20 cellular contexts compared by ENCODE assay signal in genomic region chr16:29760567-29761279, GRCh38. TPM values are rescaled to one million over a fixed set of nuclear protein-coding genes. Genes with fewer than 3 reads are reported as not detected.
A peak's percentile ranks its signal among the peaks of the same experiment; 100 is the strongest.
DNase-seq lines count a peak whose midpoint lies in the region; ATAC-seq and TF ChIP-seq lines count a peak whose summit lies in the region.
"Had no signal": no experiment of that assay in that cellular context is flagged by ENCODE, and none has a peak within 500 bp of the region (broad histone marks: within the 10 kb centered on the region; RNA-seq: fewer than 3 reads in every experiment).

No MANE protein-coding gene starts in this region.

- H3K4me3 Mint-ChIP-seq in nephron progenitor cell: no peak overlapping the region
- H3K4me3 Mint-ChIP-seq: activated T-helper 1 cell treated with anti-CD3 and anti-CD28 coated beads, Interleukin-12 subunit alpha, Interleukin-12 subunit beta, Interleukin-2, Interleukin-4 antibody, amounts not matched to agents 30 ng/mL and 10 ng/mL and 1 ng/mL, durations not matched to agents 14 hours and 24 hours and 36 hours had no signal

- peak overlapping the region; percentile 9 for H3K27ac Mint-ChIP-seq in nephron progenitor cell
- H3K27ac Mint-ChIP-seq: activated T-helper 1 cell treated with anti-CD3 and anti-CD28 coated beads, Interleukin-12 subunit alpha, Interleukin-12 subunit beta, Interleukin-2, Interleukin-4 antibody, amounts not matched to agents 30 ng/mL and 10 ng/mL and 1 ng/mL, durations not matched to agents 14 hours and 24 hours and 36 hours had no signal

- peaks cover 33% of the 10 kb centered on the region for H3K4me1 Mint-ChIP-seq in nephron progenitor cell

- peaks cover 42% of the 10 kb centered on the region for H3K27me3 Mint-ChIP-seq in nephron progenitor cell (ENCODE audit: low read depth, poor library complexity)

- H3K4me3 ChIP-seq in colonic mucosa: no peak overlapping the region
- H3K4me3 ChIP-seq: GM12878, stomach had no signal

- H3K27ac ChIP-seq in colonic mucosa: peak overlapping the region; percentile 42
- H3K27ac ChIP-seq: stomach, VCaP had no signal

- no peaks in the 10 kb centered on the region for H3K27me3 ChIP-seq in colonic mucosa

- intact Hi-C loops in colonic mucosa (cut with DNase I): no loop called here

- H3K36me3 Mint-ChIP-seq in nephron progenitor cell (ENCODE audit: low read depth): no peaks in the 10 kb centered on the region

- H3K9me3 Mint-ChIP-seq in nephron progenitor cell: no peaks in the 10 kb centered on the region
- H3K9me3 Mint-ChIP-seq: activated T-helper 1 cell treated with anti-CD3 and anti-CD28 coated beads, Interleukin-12 subunit alpha, Interleukin-12 subunit beta, Interleukin-2, Interleukin-4 antibody, amounts not matched to agents 30 ng/mL and 10 ng/mL and 1 ng/mL, durations not matched to agents 14 hours and 24 hours and 36 hours had no signal

- peak overlapping the region in 1 of 2 donors; percentile 51 for H3K9ac ChIP-seq in colonic mucosa (ENCODE audit: low read depth in 2 of 2, low read length in 2 of 2)

- DNase-seq in DMS153 (lab: John Stamatoyannopoulos, UW): peak; percentile 37
- peak; percentile 65 for DNase-seq in NCI-H2029 (lab: John Stamatoyannopoulos, UW)
- DNase-seq in colonic mucosa: peak; percentile 71
- peak; percentile 18 for DNase-seq in nephron progenitor cell
- DNase-seq in DMS 273 treated with DMSO at 0.1 percent for 48 hours (lab: John Stamatoyannopoulos, UW): no peak
- no peak for DNase-seq in globus pallidus (ENCODE audit: low spot score)
- no peak for DNase-seq in amniotic stem cell (lab: John Stamatoyannopoulos, UW)
- DNase-seq: activated CD8-positive, alpha-beta memory T cell treated with anti-CD3 and anti-CD28 coated beads for 24 hours; anterior cingulate cortex; NCI-H1694; right cardiac atrium; stomach had no signal

- H3K4me1 ChIP-seq in colonic mucosa: peaks cover 5% of the 10 kb centered on the region

- TF ChIP-seq CTCF in colonic mucosa (IDR thresholded peaks at IDR 0.05): no peak
- no peak for TF ChIP-seq CTCF in nephron progenitor cell (IDR thresholded peaks at IDR 0.05)

- H3K9me3 ChIP-seq in colonic mucosa: no peaks in the 10 kb centered on the region
- H3K9me3 ChIP-seq: stomach had no signal

- no peaks in the 10 kb centered on the region for H3K36me3 ChIP-seq in colonic mucosa
- H3K36me3 ChIP-seq: stomach had no signal

- ATAC-seq in HG02763 (IDR thresholded peaks at IDR 0.05; ENCODE audit: unreplicated experiment): no peak
- ATAC-seq: GM12878, right cardiac atrium had no signal

RNA-seq across cellular contexts. Expression of gene C16orf54, which starts 14.9 kb away (rescaled TPM):
- 1 to 10 TPM; 1.7 TPM for total RNA-seq in colonic mucosa
- total RNA-seq: fibroblast of villous mesenchyme, LHCN-M2, lung microvascular endothelial cell had no signal

RNA-seq across cellular contexts. Expression of gene ZG16, which starts 17.3 kb away (rescaled TPM):
- 100 to 1,000 TPM; 280 to 758 TPM for total RNA-seq in colonic mucosa
- total RNA-seq: activated T-helper 1 cell treated with anti-CD3 and anti-CD28 coated beads, Interleukin-12 subunit alpha, Interleukin-12 subunit beta, Interleukin-2, Interleukin-4 antibody, amounts not matched to agents 30 ng/mL and 10 ng/mL and 1 ng/mL, durations not matched to agents 14 hours and 24 hours and 36 hours; fibroblast of villous mesenchyme; GM12878; H4; LHCN-M2; lung microvascular endothelial cell; right cardiac atrium had no signal

RNA-seq across cellular contexts. Expression of gene KIF22, which starts 29.8 kb away (rescaled TPM):
- total RNA-seq in colonic mucosa: 100 to 1,000 TPM in 1 of 2 donors, 10 to 100 TPM in 1; 60.7 to 150 TPM

RNA-seq across cellular contexts. Expression of gene MAZ, which starts 45.6 kb away (rescaled TPM):
- total RNA-seq in colonic mucosa: 100 to 1,000 TPM; 286 to 441 TPM

RNA-seq across cellular contexts. Expression of gene PRRT2, which starts 51.3 kb away (rescaled TPM):
- 1 to 10 TPM; 1.4 to 1.7 TPM for total RNA-seq in colonic mucosa

Comparison
In these comparisons a context has a peak if more than half of its experiments do, and no peak if none do; other contexts are left out.
1. DNase-seq: peak in DMS153 (single experiment), NCI-H2029 (single experiment), colonic mucosa (single experiment) and nephron progenitor cell (single experiment); none in DMS 273 treated with DMSO at 0.1 percent for 48 hours (single experiment), globus pallidus (single experiment) and amniotic stem cell (single experiment).